In genomic region chr9:36023260-36024048, GRCh38 we compare ENCODE assay signal across 1 cellular context.
TF ChIP-seq lines count a peak whose summit lies in the region.

No MANE protein-coding gene starts in this region.

TF ChIP-seq in HepG2, 621 proteins besides CTCF, POLR2A, EP300 and RAD21 (continued from another document and continues in another):
- no peak for TF ChIP-seq ATF6 (CRISPR knock-in tag; conservative IDR thresholded peaks at IDR 0.05)
- TF ChIP-seq ZNF501 (CRISPR knock-in tag; IDR thresholded peaks at IDR 0.05) = peak; percentile 55; the same call in 1 of the 2 replicates
- TF ChIP-seq MYC (CRISPR knock-in tag; IDR thresholded peaks at IDR 0.05; ENCODE audit: borderline replicate concordance) = no peak
- no peak for TF ChIP-seq NFE2L1 (CRISPR knock-in tag; IDR thresholded peaks at IDR 0.05; ENCODE audit: borderline replicate concordance)
- no peak for TF ChIP-seq THAP8 (CRISPR knock-in tag; IDR thresholded peaks at IDR 0.05; ENCODE audit: borderline replicate concordance)
- TF ChIP-seq EHMT2 (IDR thresholded peaks at IDR 0.05; ENCODE audit: borderline replicate concordance, low read depth, low read length) = no peak
- no peak for TF ChIP-seq ZNF432 (CRISPR knock-in tag; IDR thresholded peaks at IDR 0.05; ENCODE audit: borderline replicate concordance)
- TF ChIP-seq MAFK (conservative IDR thresholded peaks at IDR 0.05 in 1 of 2, IDR thresholded peaks at IDR 0.05 in 1 of 2; ENCODE audit: low read length in 2 of 2) = no peak
- TF ChIP-seq XRCC5 (optimal IDR thresholded peaks at IDR 0.05; ENCODE audit: low read length) = peak; percentile 44
- TF ChIP-seq TIGD3 (CRISPR knock-in tag; IDR thresholded peaks at IDR 0.05; ENCODE audit: borderline replicate concordance) = no peak
- TF ChIP-seq SCMH1 (CRISPR knock-in tag; IDR thresholded peaks at IDR 0.05; ENCODE audit: borderline replicate concordance) = no peak
- TF ChIP-seq AFF4 (CRISPR knock-in tag; IDR thresholded peaks at IDR 0.05) = no peak
- no peak for TF ChIP-seq AHR (CRISPR knock-in tag; IDR thresholded peaks at IDR 0.05)
- no peak for TF ChIP-seq ATF2 (CRISPR knock-in tag; IDR thresholded peaks at IDR 0.05)
- TF ChIP-seq MAX (IDR thresholded peaks at IDR 0.05) = no peak
- TF ChIP-seq BCLAF1 (IDR thresholded peaks at IDR 0.05) = no peak
- TF ChIP-seq ZKSCAN5 (CRISPR knock-in tag; IDR thresholded peaks at IDR 0.05) = no peak
- no peak for TF ChIP-seq ZNF280D (CRISPR knock-in tag; IDR thresholded peaks at IDR 0.05)
- no peak for TF ChIP-seq KMT2A (CRISPR knock-in tag; IDR thresholded peaks at IDR 0.05)
- TF ChIP-seq ZNF142 (CRISPR knock-in tag; IDR thresholded peaks at IDR 0.05) = no peak
- no peak for TF ChIP-seq ZNF746 (CRISPR knock-in tag; IDR thresholded peaks at IDR 0.05)
- TF ChIP-seq SMC3 (IDR thresholded peaks at IDR 0.05; ENCODE audit: low read length) = peak; percentile 89
- no peak for TF ChIP-seq U2AF1 (optimal IDR thresholded peaks at IDR 0.05; ENCODE audit: low read depth, low read length)
- no peak for TF ChIP-seq CEBPB (IDR thresholded peaks at IDR 0.05; ENCODE audit: borderline replicate concordance, low read depth, low read length)
- TF ChIP-seq RFXANK (CRISPR knock-in tag; IDR thresholded peaks at IDR 0.05) = no peak
- no peak for TF ChIP-seq ZBTB26 (CRISPR knock-in tag; IDR thresholded peaks at IDR 0.05; ENCODE audit: borderline replicate concordance)
- peak; percentile 73 for TF ChIP-seq STAG1 (CRISPR knock-in tag; IDR thresholded peaks at IDR 0.05)
- TF ChIP-seq KLF13 (CRISPR knock-in tag; IDR thresholded peaks at IDR 0.05) = no peak
